Comparison of ENCODE assay signal across 9 cellular contexts in genomic region chr17:35731932-35732805, GRCh38. TPM values are rescaled to one million over a fixed set of nuclear protein-coding genes. Genes with fewer than 3 reads are reported as not detected.
A peak's percentile ranks its signal among the peaks of the same experiment; 100 is the strongest.
DNase-seq lines count a peak whose midpoint lies in the region; ATAC-seq and TF ChIP-seq lines count a peak whose summit lies in the region.
"Had no signal": no experiment of that assay in that cellular context is flagged by ENCODE, and none has a peak within 500 bp of the region (broad histone marks: within the 10 kb centered on the region; RNA-seq: fewer than 3 reads in every experiment).

No MANE protein-coding gene starts in this region.

- H3K9me3 Mint-ChIP-seq in activated CD8-positive, alpha-beta memory T cell treated with anti-CD3 and anti-CD28 coated beads, Interleukin-2, amount 10 ng/mL, durations not matched to agents 7 days and 5 days (ENCODE audit: low read depth), result no peaks in the 10 kb centered on the region
- H3K9me3 Mint-ChIP-seq in central memory CD8-positive, alpha-beta T cell, result no peaks in the 10 kb centered on the region

- H3K4me3 ChIP-seq in lower lobe of right lung, result peak overlapping the region; percentile 63
- peak overlapping the region; percentile 55 for H3K4me3 ChIP-seq in upper lobe of right lung

- H3K4me1 Mint-ChIP-seq in activated CD8-positive, alpha-beta memory T cell treated with anti-CD3 and anti-CD28 coated beads, Interleukin-2, amount 10 ng/mL, durations not matched to agents 7 days and 5 days, result peaks cover 5% of the 10 kb centered on the region
- H3K4me1 Mint-ChIP-seq in central memory CD8-positive, alpha-beta T cell, result peaks cover 12% of the 10 kb centered on the region

- H3K9me3 ChIP-seq in lower lobe of right lung (no peaks in the 10 kb centered on the region), upper lobe of right lung (no peaks in the 10 kb centered on the region)

- DNase-seq in activated CD8-positive, alpha-beta memory T cell treated with anti-CD3 and anti-CD28 coated beads, Interleukin-2, amount 50 U/mL, for 48 hours, result peak; percentile 53
- DNase-seq in activated CD8-positive, alpha-beta memory T cell treated with anti-CD3 and anti-CD28 coated beads, Interleukin-2, amount 10 ng/mL, durations not matched to agents 7 days and 5 days, result no peak
- no peak for DNase-seq in central memory CD8-positive, alpha-beta T cell (ENCODE audit: low spot score in 2 of 2)
- no peak for DNase-seq in lower lobe of right lung
- DNase-seq in upper lobe of right lung, result no peak
- DNase-seq in NCI-H1436 (lab: John Stamatoyannopoulos, UW), result no peak
- DNase-seq in A172 (ENCODE audit: low spot score), result no peak

- H3K27me3 ChIP-seq in lower lobe of right lung (ENCODE audit: low read depth) (no peaks in the 10 kb centered on the region), upper lobe of right lung (no peaks in the 10 kb centered on the region)

- CTCF ChIA-PET in activated CD8-positive, alpha-beta memory T cell treated with anti-CD3 and anti-CD28 coated beads, Interleukin-2, amount 10 ng/mL, durations not matched to agents 7 days and 5 days (lab: Charles Lee), result interaction anchor here (0.7 to 1.8 kb wide), 5 partner anchors 8 to 118 kb away, joined by 3 to 8 read pairs (median 3); no protein-coding TSS in a partner anchor

- H3K27ac Mint-ChIP-seq in activated CD8-positive, alpha-beta memory T cell treated with anti-CD3 and anti-CD28 coated beads, Interleukin-2, amount 10 ng/mL, durations not matched to agents 7 days and 5 days, result no peak overlapping the region
- H3K27ac Mint-ChIP-seq in central memory CD8-positive, alpha-beta T cell (ENCODE audit: low read depth), result no peak overlapping the region

- peaks cover 23% of the 10 kb centered on the region for H3K27me3 Mint-ChIP-seq in activated CD8-positive, alpha-beta memory T cell treated with anti-CD3 and anti-CD28 coated beads, Interleukin-2, amount 10 ng/mL, durations not matched to agents 7 days and 5 days
- no peaks in the 10 kb centered on the region for H3K27me3 Mint-ChIP-seq in central memory CD8-positive, alpha-beta T cell

- intact Hi-C loops in lower lobe of right lung (cut with DNase I) (no loop called here), upper lobe of right lung (cut with DNase I) (no loop called here)

- H3K27ac ChIP-seq in lower lobe of right lung (no peak overlapping the region), upper lobe of right lung (no peak overlapping the region)

- H3K36me3 ChIP-seq in lower lobe of right lung, result peaks cover 5% of the 10 kb centered on the region
- H3K36me3 ChIP-seq in upper lobe of right lung, result no peaks in the 10 kb centered on the region

- H3K36me3 Mint-ChIP-seq in activated CD8-positive, alpha-beta memory T cell treated with anti-CD3 and anti-CD28 coated beads, Interleukin-2, amount 10 ng/mL, durations not matched to agents 7 days and 5 days, result peaks cover 2% of the 10 kb centered on the region
- H3K36me3 Mint-ChIP-seq in central memory CD8-positive, alpha-beta T cell (ENCODE audit: insufficient read depth), result peaks cover 5% of the 10 kb centered on the region

- ATAC-seq in activated CD8-positive, alpha-beta memory T cell treated with anti-CD3 and anti-CD28 coated beads, Interleukin-2, amount 10 ng/mL, durations not matched to agents 7 days and 5 days, result no peak
- ATAC-seq in central memory CD8-positive, alpha-beta T cell (replicated peaks; ENCODE audit: extremely low read depth, poor library complexity, severe bottlenecking), result no peak
- ATAC-seq in lower lobe of right lung (peak; percentile 6 to 40), upper lobe of right lung (peak; percentile 11), HG02840 (IDR thresholded peaks at IDR 0.05; ENCODE audit: low FRiP score, unreplicated experiment) (no peak)

- peaks cover 17% of the 10 kb centered on the region for H3K4me1 ChIP-seq in lower lobe of right lung
- peaks cover 11% of the 10 kb centered on the region for H3K4me1 ChIP-seq in upper lobe of right lung

- TF ChIP-seq CTCF in lower lobe of right lung (IDR thresholded peaks at IDR 0.05), result no peak
- no peak for TF ChIP-seq CTCF in upper lobe of right lung (IDR thresholded peaks at IDR 0.05)

- H3K4me3 Mint-ChIP-seq in activated CD8-positive, alpha-beta memory T cell treated with anti-CD3 and anti-CD28 coated beads, Interleukin-2, amount 10 ng/mL, durations not matched to agents 7 days and 5 days, result no peak overlapping the region
- peak overlapping the region; percentile 68 for H3K4me3 Mint-ChIP-seq in central memory CD8-positive, alpha-beta T cell

RNA-seq across cellular contexts. Expression of gene RASL10B, which starts 0.7 kb away (rescaled TPM):
- under 1 TPM in 1 of 2 experiments, not detected in 1; 0.37 TPM for total RNA-seq in activated CD8-positive, alpha-beta memory T cell treated with anti-CD3 and anti-CD28 coated beads, Interleukin-2, amount 10 ng/mL, durations not matched to agents 7 days and 5 days
- 1.9 TPM for total RNA-seq in lower lobe of right lung
- total RNA-seq in upper lobe of right lung, result 2.2 TPM
- total RNA-seq in A172 (2014; rRNA removed; shearing (Covaris generic)), result 0.69 and 0.98 TPM in 2 replicates

RNA-seq across cellular contexts. Expression of gene GAS2L2, which starts 20.9 kb away (rescaled TPM):
- not detected for total RNA-seq in activated CD8-positive, alpha-beta memory T cell treated with anti-CD3 and anti-CD28 coated beads, Interleukin-2, amount 10 ng/mL, durations not matched to agents 7 days and 5 days
- total RNA-seq in lower lobe of right lung, result 3.1 TPM
- not detected for total RNA-seq in upper lobe of right lung
- total RNA-seq in A172 (2014; rRNA removed; shearing (Covaris generic)), result not detected in 2 replicates

RNA-seq across cellular contexts. Expression of gene C17orf50, which starts 28.5 kb away (rescaled TPM):
- total RNA-seq in activated CD8-positive, alpha-beta memory T cell treated with anti-CD3 and anti-CD28 coated beads, Interleukin-2, amount 10 ng/mL, durations not matched to agents 7 days and 5 days, result not detected
- total RNA-seq in lower lobe of right lung (not detected), upper lobe of right lung (not detected)
- not detected in 2 replicates for total RNA-seq in A172 (2014; rRNA removed; shearing (Covaris generic))
- total RNA-seq: HT1080 had no signal

Comparison
In these comparisons a context has a peak if more than half of its experiments do, and no peak if none do; other contexts are left out.
1. ATAC-seq: peak in lower lobe of right lung (2 of 2) and upper lobe of right lung (single experiment); none in activated CD8-positive, alpha-beta memory T cell treated with anti-CD3 and anti-CD28 coated beads, Interleukin-2, amount 10 ng/mL, durations not matched to agents 7 days and 5 days (single experiment), central memory CD8-positive, alpha-beta T cell (single experiment) and HG02840 (single experiment).